Comparison of ENCODE assay signal across 13 cellular contexts in genomic region chr21:31874817-31875216, GRCh38. TPM values are rescaled to one million over a fixed set of nuclear protein-coding genes. Genes with fewer than 3 reads are reported as not detected.
DNase-seq lines count a peak whose midpoint lies in the region; ATAC-seq, FAIRE-seq and TF ChIP-seq lines count a peak whose summit lies in the region.
"Had no signal": no experiment of that assay in that cellular context is flagged by ENCODE, and none has a peak within 500 bp of the region (broad histone marks: within the 10 kb centered on the region; RNA-seq: fewer than 3 reads in every experiment).

No MANE protein-coding gene starts in this region.

- H3K36me3 ChIP-seq in K562 (ENCODE audit: control insufficient read depth, insufficient read depth, low read length) (no peaks in the 10 kb centered on the region), mesendoderm (ENCODE audit: control insufficient read depth, insufficient read depth, low read length) (no peaks in the 10 kb centered on the region), subcutaneous abdominal adipose tissue (ENCODE audit: control insufficient read depth in 5 of 5, insufficient read depth in 5 of 5, low read length in 5 of 5) (no peaks in the 10 kb centered on the region)
- H3K36me3 ChIP-seq: esophagus squamous epithelium had no signal

- WGBS in K562 (ENCODE audit: insufficient coverage, low coverage, missing lambda C conversion rate): 1% methylated on average over 11 of the region's 12 CpGs
- WGBS in mesendoderm (ENCODE audit: extremely low coverage, insufficient coverage, low lambda C conversion rate): no CpG with 5 or more reads among the region's 12 CpGs

- no peak for TF ChIP-seq EP300 in K562 (IDR thresholded peaks at IDR 0.05; ENCODE audit: low read length)

- H2BK5ac ChIP-seq in mesendoderm (ENCODE audit: low read length): no peak overlapping the region

- ATAC-seq in K562: peak; percentile 16; the same call in 2 of the 3 replicates
- ATAC-seq in stimulated activated naive CD8-positive, alpha-beta T cell treated with anti-CD3 and anti-CD28 coated beads, Interleukin-15, amount 100 ng/mL, for 72 hours: no peak

- no peaks in the 10 kb centered on the region for H3K9me1 ChIP-seq in K562 (ENCODE audit: control insufficient read depth, insufficient read depth, low read length)

- no peak overlapping the region for H3K4me3 ChIP-seq in K562
- H3K4me3 ChIP-seq in mesendoderm (ENCODE audit: low read length): peak overlapping the region; percentile 0
- H3K4me3 ChIP-seq in subcutaneous abdominal adipose tissue (ENCODE audit: low read depth in 1 of 5, low read length in 5 of 5): peak overlapping the region; percentile 13 to 71 (median 30)

- no peak overlapping the region for H3K23ac ChIP-seq in mesendoderm (ENCODE audit: low read length)

- H3K27ac ChIP-seq in K562 (ENCODE audit: extremely low read depth, low read depth, low read length) (no peak overlapping the region), mesendoderm (ENCODE audit: low read depth, low read length) (peak overlapping the region; percentile 45), subcutaneous abdominal adipose tissue (ENCODE audit: low read depth, low read length) (no peak overlapping the region)
- H3K27ac ChIP-seq: 22Rv1, esophagus squamous epithelium had no signal

- POLR2A ChIA-PET in K562 (lab: Yijun Ruan, JAX): no interaction called here

- BruUV-seq in K562 (replicated peaks; lab: Mats Ljungman, UMichigan): no TSS peak

- H3K4ac ChIP-seq in mesendoderm (ENCODE audit: low read depth, low read length): no peak overlapping the region

- TF ChIP-seq CTCF in K562 (IDR thresholded peaks at IDR 0.05 in 2 of 3, conservative IDR thresholded peaks at IDR 0.05 in 1 of 3; ENCODE audit: insufficient read depth in 2 of 3, low read depth in 1 of 3, low read length in 3 of 3): no peak

- H4K5ac ChIP-seq in mesendoderm (ENCODE audit: low read length): no peak overlapping the region

- no peaks in the 10 kb centered on the region for H3K9me3 Mint-ChIP-seq in stimulated activated naive CD8-positive, alpha-beta T cell treated with anti-CD3 and anti-CD28 coated beads, Interleukin-15, amount 100 ng/mL, for 72 hours
- H3K9me3 Mint-ChIP-seq: activated CD4-positive, alpha-beta memory T cell treated with anti-CD3 and anti-CD28 coated beads for 36 hours; stimulated activated naive B cell treated with anti-CD40 and anti-IgM and Interleukin-4, amounts not matched to agents 10 μg/mL and 1 μg/mL and 100 μg/mL, for 72 hours had no signal

- H2AFZ ChIP-seq in K562 (ENCODE audit: low read depth, low read length): no peak overlapping the region

- DNase-seq in DMS 273 (lab: John Stamatoyannopoulos, UW; ENCODE audit: unreplicated experiment) (peak; percentile 37), DMS 273 treated with DMSO at 0.1 percent for 48 hours (lab: John Stamatoyannopoulos, UW) (no peak), K562 (ENCODE audit: extremely low read depth in 1 of 4, low spot score in 3 of 4) (no peak), mesendoderm (peak; percentile 70), mucosa of gallbladder (ENCODE audit: low spot score) (no peak)
- no peak for DNase-seq in activated naive CD4-positive, alpha-beta T cell treated with Interleukin-2 at 50 U/mL for 16 hours
- no peak for DNase-seq in stimulated activated naive CD8-positive, alpha-beta T cell treated with anti-CD3 and anti-CD28 coated beads, Interleukin-15, amount 100 ng/mL, for 72 hours
- DNase-seq: esophagus squamous epithelium had no signal

- in situ Hi-C loops in K562 (cut with MboI): no loop called here

- no peak overlapping the region for H2BK120ac ChIP-seq in mesendoderm (ENCODE audit: low read depth, low read length)

- no peak overlapping the region for H2BK15ac ChIP-seq in mesendoderm (replicated peaks; ENCODE audit: low read depth)

- intact Hi-C loops in K562 (cut with micrococcal nuclease): no loop called here

- H3K4me1 Mint-ChIP-seq in stimulated activated naive CD8-positive, alpha-beta T cell treated with anti-CD3 and anti-CD28 coated beads, Interleukin-15, amount 100 ng/mL, for 72 hours: peaks cover 13% of the 10 kb centered on the region

- H3K27me3 ChIP-seq in K562 (ENCODE audit: control insufficient read depth in 2 of 2, insufficient read depth in 2 of 2, low read length in 2 of 2) (peaks cover 41 to 56% of the 10 kb centered on the region in 2 experiments), mesendoderm (ENCODE audit: insufficient read depth, low read length, poor library complexity) (no peaks in the 10 kb centered on the region), subcutaneous abdominal adipose tissue (ENCODE audit: control insufficient read depth in 5 of 5, insufficient read depth in 4 of 5, low read length in 5 of 5) (peaks cover 10 to 42% (median 19%) of the 10 kb centered on the region in 5 donors)

- H3K56ac ChIP-seq in mesendoderm (ENCODE audit: low read length): peak overlapping the region; percentile 62

- no peak for TF ChIP-seq POLR2A in K562 (conservative IDR thresholded peaks at IDR 0.05)

- no peaks in the 10 kb centered on the region for H3K79me2 ChIP-seq in K562 (ENCODE audit: control insufficient read depth, insufficient read depth, low read length)
- peaks cover 11% of the 10 kb centered on the region for H3K79me2 ChIP-seq in mesendoderm (ENCODE audit: control insufficient read depth, insufficient read depth, low read length)

- peak overlapping the region in 1 of 2 donors; percentile 64 for H3K4me3 Mint-ChIP-seq in stimulated activated naive CD8-positive, alpha-beta T cell treated with anti-CD3 and anti-CD28 coated beads, Interleukin-15, amount 100 ng/mL, for 72 hours
- H3K4me3 Mint-ChIP-seq: activated CD4-positive, alpha-beta memory T cell treated with anti-CD3 and anti-CD28 coated beads for 36 hours had no signal

- H3K9ac ChIP-seq in K562 (ENCODE audit: insufficient read depth in 1 of 2, low read depth in 2 of 2, low read length in 2 of 2) (no peak overlapping the region), mesendoderm (ENCODE audit: low read length) (peak overlapping the region; percentile 65), subcutaneous abdominal adipose tissue (ENCODE audit: low read length in 5 of 5) (peak overlapping the region in 1 of 5 donors; percentile 37)

- no peak overlapping the region for H3K18ac ChIP-seq in mesendoderm (ENCODE audit: low read length)

- FAIRE-seq in K562 (lab: Jason Lieb, UNC): no peak
- FAIRE-seq: G401.6 had no signal

- H3K27me3 Mint-ChIP-seq in stimulated activated naive CD8-positive, alpha-beta T cell treated with anti-CD3 and anti-CD28 coated beads, Interleukin-15, amount 100 ng/mL, for 72 hours: peaks cover 78% of the 10 kb centered on the region

- H4K8ac ChIP-seq in mesendoderm (ENCODE audit: low read depth, low read length): no peak overlapping the region

- CTCF ChIA-PET in K562 (lab: Yijun Ruan, JAX; ENCODE audit: low intra/inter-chr PET ratio): no interaction called here

- peaks cover 15% of the 10 kb centered on the region for H3K79me1 ChIP-seq in mesendoderm (ENCODE audit: low read length)

- H3K4me1 ChIP-seq in K562 (replicated peaks in 1 of 2; ENCODE audit: control insufficient read depth in 2 of 2, insufficient read depth in 2 of 2, low read length in 2 of 2) (peaks cover 0 to 22% of the 10 kb centered on the region in 2 experiments; a peak in 1 of 5 replicates), mesendoderm (ENCODE audit: control insufficient read depth, low read depth, low read length) (no peaks in the 10 kb centered on the region), subcutaneous abdominal adipose tissue (ENCODE audit: control insufficient read depth in 5 of 5, insufficient read depth in 5 of 5, low read length in 5 of 5) (peaks cover 1 to 35% (median 23%) of the 10 kb centered on the region in 5 donors)

- peaks cover 3% of the 10 kb centered on the region for H4K20me1 ChIP-seq in K562 (replicated peaks; ENCODE audit: control insufficient read depth, insufficient read depth, low read length)

- no peak overlapping the region for H3K27ac Mint-ChIP-seq in stimulated activated naive CD8-positive, alpha-beta T cell treated with anti-CD3 and anti-CD28 coated beads, Interleukin-15, amount 100 ng/mL, for 72 hours
- H3K27ac Mint-ChIP-seq: activated CD4-positive, alpha-beta memory T cell treated with anti-CD3 and anti-CD28 coated beads for 36 hours; stimulated activated naive B cell treated with anti-CD40 and anti-IgM and Interleukin-4, amounts not matched to agents 10 μg/mL and 1 μg/mL and 100 μg/mL, for 72 hours had no signal

- H2AK5ac ChIP-seq in mesendoderm (ENCODE audit: low read length): no peak overlapping the region

- no peak for TF ChIP-seq RAD21 in K562 (CRISPR knock-in tag; conservative IDR thresholded peaks at IDR 0.05 in 1 of 2, IDR thresholded peaks at IDR 0.05 in 1 of 2)

- H3K4me2 ChIP-seq in K562 (ENCODE audit: insufficient read depth, low read length) (no peak overlapping the region), mesendoderm (ENCODE audit: low read length) (peak overlapping the region; percentile 93)

- H3K9me3 ChIP-seq in K562 (replicated peaks; ENCODE audit: control insufficient read depth, insufficient read depth, low read depth, low read length) (no peaks in the 10 kb centered on the region), subcutaneous abdominal adipose tissue (ENCODE audit: control insufficient read depth in 5 of 5, low read length in 5 of 5) (no peaks in the 10 kb centered on the region)
- H3K9me3 ChIP-seq: esophagus squamous epithelium had no signal

TF ChIP-seq in K562, 482 proteins besides CTCF, POLR2A, EP300 and RAD21 (continues in another document):
- TF ChIP-seq ATF1 (CRISPR knock-in tag; IDR thresholded peaks at IDR 0.05) (no peak), ATF1 (tag; IDR thresholded peaks at IDR 0.05) (no peak), GATAD2A (IDR thresholded peaks at IDR 0.05) (no peak), ZNF444 (CRISPR knock-in tag; IDR thresholded peaks at IDR 0.05) (no peak)

RNA-seq across cellular contexts. Expression of gene HUNK, which starts 2.0 kb away (rescaled TPM):
- total RNA-seq in K562 (2011; cell fraction: chromatin; rRNA removed; ENCODE audit: low replicate concordance): not detected in 2 replicates
- not detected in 2 replicates for total RNA-seq in K562 (2011; cell fraction: nucleolus; rRNA removed)
- not detected in 2 replicates for total RNA-seq in K562 (2011; cell fraction: nucleoplasm; rRNA removed)
- not detected in 2 replicates for total RNA-seq in K562 (2014; rRNA removed)
- total RNA-seq in K562 (2014; rRNA removed; fragmentation: Illumina TruSeq; extraction: Trizol): not detected in 2 replicates
- not detected in 2 replicates for total RNA-seq in K562 (2015; rRNA removed; fragmentation: Illumina TruSeq; extraction: Trizol)
- total RNA-seq in K562 (2021): 0.02 TPM in 1 of 2 replicates, not detected in the other
- not detected in 2 replicates for polyA plus RNA-seq in K562 (2011; rRNA removed)
- not detected in 2 replicates for polyA plus RNA-seq in K562 (2011; cell fraction: cytosol; rRNA removed)
- polyA plus RNA-seq in K562 (2011; cell fraction: nucleus; rRNA removed): not detected in 2 replicates
- polyA plus RNA-seq in K562 (2012): not detected in 2 replicates
- not detected in 2 replicates for polyA plus RNA-seq in K562 (2014; fragmentation: Illumina TruSeq; extraction: Trizol)
- not detected for polyA plus RNA-seq in K562 (2014; fragmentation: Nextera tagmentation; extraction: Ambion mirVana)
- polyA plus RNA-seq in K562 (2014; rRNA removed): not detected in 2 replicates
- not detected in 2 replicates for polyA minus RNA-seq in K562 (2011; rRNA and poly(A)+ RNA removed)
- polyA minus RNA-seq in K562 (2011; cell fraction: cytosol; rRNA and poly(A)+ RNA removed): not detected in 2 replicates
- not detected in 2 replicates for polyA minus RNA-seq in K562 (2011; cell fraction: nucleus; rRNA and poly(A)+ RNA removed)
- 7.3 TPM for polyA plus RNA-seq in mesendoderm (2013, experiment 1 of 2)
- 7.1 TPM for polyA plus RNA-seq in mesendoderm (2013, experiment 2 of 2)
- total RNA-seq in mucosa of gallbladder: 4.0 TPM

Comparison
In these comparisons a context has a peak if more than half of its experiments do, and no peak if none do; other contexts are left out.
1. DNase-seq: peak in DMS 273 (single experiment) and mesendoderm (single experiment); none in DMS 273 treated with DMSO at 0.1 percent for 48 hours (single experiment), K562 (0 of 4), activated naive CD4-positive, alpha-beta T cell treated with Interleukin-2 at 50 U/mL for 16 hours (single experiment), stimulated activated naive CD8-positive, alpha-beta T cell treated with anti-CD3 and anti-CD28 coated beads, Interleukin-15, amount 100 ng/mL, for 72 hours (0 of 2) and mucosa of gallbladder (single experiment).